In genomic region chr3:170632780-170633179, GRCh38 we compare ENCODE assay signal across 9 cellular contexts. TPM values are rescaled to one million over a fixed set of nuclear protein-coding genes. Genes with fewer than 3 reads are reported as not detected.
DNase-seq lines count a peak whose midpoint lies in the region; ATAC-seq lines count a peak whose summit lies in the region.
"Had no signal": no experiment of that assay in that cellular context is flagged by ENCODE, and none has a peak within 500 bp of the region (broad histone marks: within the 10 kb centered on the region; RNA-seq: fewer than 3 reads in every experiment).

No MANE protein-coding gene starts in this region.

- no peaks in the 10 kb centered on the region for H3K9me3 Mint-ChIP-seq in T-helper 2 cell treated with Interferon-gamma antibody and Interleukin-4, amounts not matched to agents 5 μg/mL and 100 μg/mL, for 36 hours
- H3K9me3 Mint-ChIP-seq in effector memory CD8-positive, alpha-beta T cell = no peaks in the 10 kb centered on the region

- H3K36me3 ChIP-seq in MG63 = no peaks in the 10 kb centered on the region

- peaks cover 5% of the 10 kb centered on the region for H3K4me1 Mint-ChIP-seq in T-helper 2 cell treated with Interferon-gamma antibody and Interleukin-4, amounts not matched to agents 5 μg/mL and 100 μg/mL, for 36 hours (ENCODE audit: low read depth)
- H3K4me1 Mint-ChIP-seq in effector memory CD8-positive, alpha-beta T cell (ENCODE audit: low read depth in 2 of 2) = no peaks in the 10 kb centered on the region

- peak; percentile 78 for ATAC-seq in GM19397 (IDR thresholded peaks at IDR 0.05; ENCODE audit: unreplicated experiment)
- peak; percentile 84 for ATAC-seq in HG03095 (IDR thresholded peaks at IDR 0.05; ENCODE audit: unreplicated experiment)
- ATAC-seq in effector memory CD8-positive, alpha-beta T cell (replicated peaks) = no peak

- no peak overlapping the region for H3K27ac Mint-ChIP-seq in T-helper 2 cell treated with Interferon-gamma antibody and Interleukin-4, amounts not matched to agents 5 μg/mL and 100 μg/mL, for 36 hours
- H3K27ac Mint-ChIP-seq in effector memory CD8-positive, alpha-beta T cell = no peak overlapping the region

- peaks cover 14% of the 10 kb centered on the region for H3K27me3 Mint-ChIP-seq in T-helper 2 cell treated with Interferon-gamma antibody and Interleukin-4, amounts not matched to agents 5 μg/mL and 100 μg/mL, for 36 hours (ENCODE audit: low read depth)
- peaks cover 37 to 43% of the 10 kb centered on the region in 2 donors for H3K27me3 Mint-ChIP-seq in effector memory CD8-positive, alpha-beta T cell

- H3K36me3 Mint-ChIP-seq in T-helper 2 cell treated with Interferon-gamma antibody and Interleukin-4, amounts not matched to agents 5 μg/mL and 100 μg/mL, for 36 hours (ENCODE audit: low read depth) = no peaks in the 10 kb centered on the region
- no peaks in the 10 kb centered on the region for H3K36me3 Mint-ChIP-seq in effector memory CD8-positive, alpha-beta T cell (ENCODE audit: insufficient read depth)

- H3K4me3 Mint-ChIP-seq in T-helper 2 cell treated with Interferon-gamma antibody and Interleukin-4, amounts not matched to agents 5 μg/mL and 100 μg/mL, for 36 hours = no peak overlapping the region
- no peak overlapping the region for H3K4me3 Mint-ChIP-seq in effector memory CD8-positive, alpha-beta T cell

- H3K27me3 ChIP-seq in MG63 = no peaks in the 10 kb centered on the region

- DNase-seq in GM04504 (ENCODE audit: low read depth) = peak; percentile 53
- peak; percentile 19 for DNase-seq in T-helper 2 cell treated with Interferon-gamma antibody and Interleukin-4, amounts not matched to agents 5 μg/mL and 100 μg/mL, for 36 hours (ENCODE audit: low spot score)
- DNase-seq in MG63 = no peak
- DNase-seq in effector memory CD8-positive, alpha-beta T cell = no peak
- DNase-seq in stimulated activated CD4-positive, alpha-beta T cell treated with anti-CD3 and anti-CD28 coated beads, Interleukin-12 subunit alpha, Interleukin-12 subunit beta, amount 100 ng/mL, for 4 hours = no peak
- DNase-seq in A172 (ENCODE audit: low spot score) = no peak
- DNase-seq: NCI-H1436 had no signal

- H3K4me3 ChIP-seq in MG63 = no peak overlapping the region

- no peaks in the 10 kb centered on the region for H3K9me3 ChIP-seq in MG63

RNA-seq across cellular contexts. Expression of gene SLC7A14, which starts 46.9 kb away (rescaled TPM):
- not detected in 2 replicates for total RNA-seq in MG63 (2014; rRNA removed; shearing (Covaris generic); ENCODE audit: low replicate concordance)
- total RNA-seq in A172 (2014; rRNA removed; shearing (Covaris generic)) = not detected in 2 replicates

Comparison
In these comparisons a context has a peak if more than half of its experiments do, and no peak if none do; other contexts are left out.
1. DNase-seq: peak in GM04504 (single experiment) and T-helper 2 cell treated with Interferon-gamma antibody and Interleukin-4, amounts not matched to agents 5 μg/mL and 100 μg/mL, for 36 hours (single experiment); none in MG63 (single experiment), effector memory CD8-positive, alpha-beta T cell (0 of 3), stimulated activated CD4-positive, alpha-beta T cell treated with anti-CD3 and anti-CD28 coated beads, Interleukin-12 subunit alpha, Interleukin-12 subunit beta, amount 100 ng/mL, for 4 hours (single experiment) and A172 (single experiment).